In genomic region chr1:184367427-184368038, GRCh38 we compare ENCODE assay signal across 21 cellular contexts.
"Had no signal": no experiment of that assay in that cellular context is flagged by ENCODE, and none has a peak within 500 bp of the region (broad histone marks: within the 10 kb centered on the region; RNA-seq: fewer than 3 reads in every experiment).

No MANE protein-coding gene starts in this region.

- H3K27me3 ChIP-seq: Peyer's patch had no signal

- H3K4me3 ChIP-seq: Peyer's patch had no signal

- H3K9me3 ChIP-seq: Peyer's patch had no signal

- H3K36me3 ChIP-seq: Peyer's patch had no signal

- FAIRE-seq: astrocyte had no signal

- H3K27ac ChIP-seq: Peyer's patch, VCaP had no signal

- ATAC-seq: activated naive CD4-positive, alpha-beta T cell treated with anti-CD3 and anti-CD28 coated beads, Interleukin-2, amount 50 U/mL, for 72 hours; activated naive CD8-positive, alpha-beta T cell treated with anti-CD3 and anti-CD28 coated beads, Interleukin-2, amount 50 U/mL, for 24 hours; activated T-cell treated with anti-CD3 and anti-CD28 coated beads, Interleukin-2, amount 50 U/mL, for 4 hours had no signal

- DNase-seq: activated CD4-positive, alpha-beta memory T cell treated with anti-CD3 and anti-CD28 coated beads for 36 hours; activated CD4-positive, alpha-beta T cell treated with anti-CD3 and anti-CD28 coated beads, Interleukin-2, amount 10 ng/mL, durations not matched to agents 7 days and 5 days; activated CD4-positive, CD25-positive, alpha-beta regulatory T cell; activated CD8-positive, alpha-beta memory T cell treated with anti-CD3 and anti-CD28 coated beads for 24 hours; activated effector memory CD4-positive, alpha-beta T cell treated with anti-CD3 and anti-CD28 coated beads, Interleukin-2, amount 50 U/mL, for 16 hours; activated naive CD4-positive, alpha-beta T cell treated with Interleukin-2 at 50 U/mL for 16 hours; activated naive CD8-positive, alpha-beta T cell treated with anti-CD3 and anti-CD28 coated beads, Interleukin-2, amount 50 U/mL, for 24 hours; activated T-cell treated with anti-CD3 and anti-CD28 coated beads, Interleukin-2, amount 50 U/mL, for 4 hours; amygdala; NCI-H1105 treated with DMSO at 0.1 percent for 48 hours; NCI-H1436 treated with DMSO at 0.1 percent for 48 hours; NCI-H187; NCI-H2081 treated with DMSO at 0.1 percent for 48 hours; NCI-H446; NCI-H524; Peyer's patch; SHP77 treated with DMSO at 0.1 percent for 48 hours; T-helper 1 cell had no signal
